18 cellular contexts compared by ENCODE assay signal in the genomic region with DNA sequence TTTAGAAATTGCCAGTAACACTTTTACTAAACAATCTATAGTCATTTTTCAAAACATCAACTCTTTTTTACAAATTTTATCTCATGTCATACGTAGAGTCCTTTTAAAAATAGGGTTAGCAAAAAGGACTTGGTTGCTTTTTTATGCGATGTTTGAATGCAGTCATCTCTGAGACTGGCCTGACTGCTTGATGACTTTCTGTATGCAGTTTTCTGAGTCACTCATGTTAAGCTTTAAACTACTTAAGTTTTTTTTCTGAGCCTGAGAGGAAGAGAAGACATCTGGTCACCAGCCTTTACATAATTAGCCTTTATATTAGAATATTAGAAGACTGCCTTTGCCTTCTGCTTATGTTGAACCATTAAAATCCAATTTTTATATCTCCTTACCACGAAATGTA.
A peak's percentile ranks its signal among the peaks of the same experiment; 100 is the strongest.
DNase-seq lines count a peak whose midpoint lies in the region; ATAC-seq and TF ChIP-seq lines count a peak whose summit lies in the region.
"Had no signal": no experiment of that assay in that cellular context is flagged by ENCODE, and none has a peak within 500 bp of the region (broad histone marks: within the 10 kb centered on the region; RNA-seq: fewer than 3 reads in every experiment).

No MANE protein-coding gene starts in this region.

- no peak overlapping the region for H2BK5ac ChIP-seq in H9 (ENCODE audit: insufficient read length, low read length)

- H3K36me3 Mint-ChIP-seq in H9 (ENCODE audit: insufficient read depth in 1 of 3, low read depth in 3 of 3) = peaks cover 5 to 23% (median 12%) of the 10 kb centered on the region in 3 experiments; a peak in 6 of 7 replicates
- H3K36me3 Mint-ChIP-seq: CD8-positive, alpha-beta T cell; IgD-negative memory B cell had no signal

- H4K91ac ChIP-seq in H9 (ENCODE audit: insufficient read length, low read depth, low read length) = no peak overlapping the region

- H3K23me2 ChIP-seq in H9 (ENCODE audit: insufficient read length, low read depth, low read length, poor library complexity, severe bottlenecking) = no peaks in the 10 kb centered on the region

- H3K4me2 ChIP-seq in H9 (ENCODE audit: insufficient read depth, insufficient read length, low read length) = no peak overlapping the region
- H3K4me2 ChIP-seq: BLaER1 treated with 17β-estradiol and CSF1 and Interleukin-3, amounts not matched to agents 10 nM and 100 nM had no signal

- H3K79me2 ChIP-seq in H9 (ENCODE audit: insufficient read depth, low read length) = no peaks in the 10 kb centered on the region

- H3K27me3 ChIP-seq in H9 (ENCODE audit: insufficient read depth, low read length) = no peaks in the 10 kb centered on the region
- no peaks in the 10 kb centered on the region for H3K27me3 ChIP-seq in foreskin keratinocyte
- H3K27me3 ChIP-seq: BLaER1 treated with 17β-estradiol and CSF1 and Interleukin-3, amounts not matched to agents 10 nM and 100 nM; Peyer's patch had no signal

- no peaks in the 10 kb centered on the region; the same call in 1 of the 2 replicates for H3K4me1 ChIP-seq in H9 (ENCODE audit: insufficient read depth, low read length)
- H3K4me1 ChIP-seq in foreskin keratinocyte = peaks cover 5% of the 10 kb centered on the region
- H3K4me1 ChIP-seq: BLaER1 treated with 17β-estradiol and CSF1 and Interleukin-3, amounts not matched to agents 10 nM and 100 nM; Peyer's patch had no signal

- no peak overlapping the region for H3K27ac ChIP-seq in H9 (ENCODE audit: insufficient read length, low read depth, low read length)
- no peak overlapping the region for H3K27ac ChIP-seq in foreskin keratinocyte
- H3K27ac ChIP-seq: BLaER1 treated with 17β-estradiol and CSF1 and Interleukin-3, amounts not matched to agents 10 nM and 100 nM; Peyer's patch had no signal

- no peak overlapping the region for H2BK15ac ChIP-seq in H9 (ENCODE audit: low read depth, low read length)

- peaks cover 10 to 23% of the 10 kb centered on the region in 2 experiments for H3K4me1 Mint-ChIP-seq in H9
- H3K4me1 Mint-ChIP-seq: IgD-negative memory B cell had no signal

- H2BK12ac ChIP-seq in H9 (ENCODE audit: insufficient read length, low read depth, low read length) = no peak overlapping the region

- H3T11ph ChIP-seq in H9 (ENCODE audit: low read length) = no peak overlapping the region

- no peak overlapping the region for H3K23ac ChIP-seq in H9 (ENCODE audit: insufficient read length, low read depth, low read length)

- no peaks in the 10 kb centered on the region; a peak in 2 of 5 replicates for H3K9me3 Mint-ChIP-seq in H9
- H3K9me3 Mint-ChIP-seq: IgD-negative memory B cell had no signal

- no peak overlapping the region for H3K4ac ChIP-seq in H9 (ENCODE audit: low read depth, low read length)

- H4K8ac ChIP-seq in H9 (replicated peaks; ENCODE audit: insufficient read length, low read depth, low read length) = no peak overlapping the region

- H3K56ac ChIP-seq in H9 (ENCODE audit: insufficient read length, low read depth, low read length) = no peak overlapping the region

- H3K27me3 Mint-ChIP-seq in H9 (ENCODE audit: low read depth) = no peaks in the 10 kb centered on the region
- H3K27me3 Mint-ChIP-seq: IgD-negative memory B cell had no signal

- no peak overlapping the region for H2BK20ac ChIP-seq in H9 (ENCODE audit: low read depth, low read length, poor library complexity, severe bottlenecking)

- H4K5ac ChIP-seq in H9 (ENCODE audit: insufficient read length, low read depth, low read length) = no peak overlapping the region

- peak overlapping the region in 2 of 3 experiments; percentile 11 to 66; a peak in 2 of 7 replicates for H3K27ac Mint-ChIP-seq in H9
- H3K27ac Mint-ChIP-seq: CD8-positive, alpha-beta T cell; HFFc6; IgD-negative memory B cell had no signal

- no peaks in the 10 kb centered on the region for H3K79me1 ChIP-seq in H9 (ENCODE audit: insufficient read depth, low read depth, low read length, poor library complexity, severe bottlenecking)

- WGBS in H9 (ENCODE audit: extremely low coverage, insufficient read length, low lambda C conversion rate) = no CpG with 5 or more reads among the region's 3 CpGs

- DNase-seq in H9 = no peak
- peak; percentile 19 for DNase-seq in RKO (ENCODE audit: low spot score)
- peak in 1 of 2 donors; percentile 42 for DNase-seq in foreskin keratinocyte
- DNase-seq in retinal pigment epithelial cell (ENCODE audit: low read depth) = peak; percentile 9
- DNase-seq in NCI-H1436 (lab: John Stamatoyannopoulos, UW) = no peak
- DNase-seq in DMS 273 treated with DMSO at 0.1 percent for 48 hours (lab: John Stamatoyannopoulos, UW) = no peak
- DNase-seq: CD8-positive, alpha-beta T cell; DMS79; HFFc6; Karpas-422; NCI-H1417 treated with DMSO at 0.1 percent for 48 hours; NCI-H2029; NCI-H526; Peyer's patch; SHP77 treated with DMSO at 0.1 percent for 48 hours had no signal

- H3K4me3 ChIP-seq in retinal pigment epithelial cell (ENCODE audit: low read length) = no peak overlapping the region
- H3K4me3 ChIP-seq: BLaER1 treated with 17β-estradiol and CSF1 and Interleukin-3, amounts not matched to agents 10 nM and 100 nM; Peyer's patch had no signal

- H2BK120ac ChIP-seq in H9 (ENCODE audit: low read depth, low read length, poor library complexity, severe bottlenecking) = no peak overlapping the region

- no peaks in the 10 kb centered on the region for H4K20me1 ChIP-seq in H9 (ENCODE audit: control insufficient read depth, insufficient read depth, insufficient read length)
- H4K20me1 ChIP-seq: BLaER1 treated with 17β-estradiol and CSF1 and Interleukin-3, amounts not matched to agents 10 nM and 100 nM had no signal

- no peaks in the 10 kb centered on the region for H3K9me3 ChIP-seq in H9 (ENCODE audit: control insufficient read depth, low read depth, low read length)
- H3K9me3 ChIP-seq: BLaER1 treated with 17β-estradiol and CSF1 and Interleukin-3, amounts not matched to agents 10 nM and 100 nM; Peyer's patch had no signal

- no peak overlapping the region for H2AFZ ChIP-seq in H9 (ENCODE audit: low read length)

- H3K14ac ChIP-seq in H9 (ENCODE audit: insufficient read depth, low read length) = no peak overlapping the region

- no peak overlapping the region for H3K18ac ChIP-seq in H9 (ENCODE audit: insufficient read length, low read depth, low read length)

- peak; percentile 81 for ATAC-seq in foreskin keratinocyte
- ATAC-seq in GM18868 (IDR thresholded peaks at IDR 0.05; ENCODE audit: unreplicated experiment) = no peak
- ATAC-seq: CD8-positive, alpha-beta T cell had no signal

- no peak for TF ChIP-seq CTCF in H9 (conservative IDR thresholded peaks at IDR 0.05)
- no peak for TF ChIP-seq CTCF in foreskin keratinocyte (conservative IDR thresholded peaks at IDR 0.05)
- no peak for TF ChIP-seq CTCF in retinal pigment epithelial cell (conservative IDR thresholded peaks at IDR 0.05; ENCODE audit: low read depth, low read length)

- H3K9ac ChIP-seq in H9 (ENCODE audit: extremely low read depth, insufficient read length, low read length) = no peak overlapping the region
- H3K9ac ChIP-seq: BLaER1 treated with 17β-estradiol and CSF1 and Interleukin-3, amounts not matched to agents 10 nM and 100 nM had no signal

- no peak overlapping the region for H2AK5ac ChIP-seq in H9 (ENCODE audit: insufficient read length, low read length)

- H3K4me3 Mint-ChIP-seq in H9 = no peak overlapping the region
- H3K4me3 Mint-ChIP-seq: CD8-positive, alpha-beta T cell; HFFc6; IgD-negative memory B cell had no signal

Comparison
In these comparisons a context has a peak if more than half of its experiments do, and no peak if none do; other contexts are left out.
1. DNase-seq: peak in RKO (single experiment) and retinal pigment epithelial cell (single experiment); none in H9 (single experiment), NCI-H1436 (single experiment) and DMS 273 treated with DMSO at 0.1 percent for 48 hours (single experiment).